18 cellular contexts compared by ENCODE assay signal in genomic region chr1:85836736-85837135, GRCh38.
"Had no signal": no experiment of that assay in that cellular context is flagged by ENCODE, and none has a peak within 500 bp of the region (broad histone marks: within the 10 kb centered on the region; RNA-seq: fewer than 3 reads in every experiment).

No MANE protein-coding gene starts in this region.

- H3K9me3 ChIP-seq: right atrium auricular region, sigmoid colon, testis, transverse colon had no signal

- H3K27me3 Mint-ChIP-seq: naive B cell; stimulated activated naive B cell treated with anti-CD40 and anti-IgM and Interleukin-4, amounts not matched to agents 10 μg/mL and 1 μg/mL and 100 μg/mL, for 72 hours; stimulated activated naive CD8-positive, alpha-beta T cell treated with anti-CD3 and anti-CD28 coated beads, Interleukin-15, amount 100 ng/mL, for 72 hours had no signal

- H3K27ac ChIP-seq: dorsolateral prefrontal cortex, right atrium auricular region, sigmoid colon, skin epidermis, testis, transverse colon had no signal

- H3K36me3 Mint-ChIP-seq: immature natural killer cell; naive B cell; stimulated activated naive B cell treated with anti-CD40 and anti-IgM and Interleukin-4, amounts not matched to agents 10 μg/mL and 1 μg/mL and 100 μg/mL, for 72 hours had no signal

- H3K4me3 Mint-ChIP-seq: immature natural killer cell; naive B cell; stimulated activated naive B cell treated with anti-CD40 and anti-IgM and Interleukin-4, amounts not matched to agents 10 μg/mL and 1 μg/mL and 100 μg/mL, for 72 hours; stimulated activated naive CD8-positive, alpha-beta T cell treated with anti-CD3 and anti-CD28 coated beads, Interleukin-15, amount 100 ng/mL, for 72 hours had no signal

- H3K27ac Mint-ChIP-seq: immature natural killer cell; stimulated activated naive B cell treated with anti-CD40 and anti-IgM and Interleukin-4, amounts not matched to agents 10 μg/mL and 1 μg/mL and 100 μg/mL, for 72 hours; stimulated activated naive CD8-positive, alpha-beta T cell treated with anti-CD3 and anti-CD28 coated beads, Interleukin-15, amount 100 ng/mL, for 72 hours had no signal

- ATAC-seq: esophagus mucosa; left colon; stimulated activated naive B cell treated with anti-CD40 and anti-IgM and Interleukin-4, amounts not matched to agents 10 μg/mL and 1 μg/mL and 100 μg/mL, for 72 hours; stimulated activated naive CD8-positive, alpha-beta T cell treated with anti-CD3 and anti-CD28 coated beads, Interleukin-15, amount 100 ng/mL, for 72 hours had no signal

- H3K36me3 ChIP-seq: right atrium auricular region, sigmoid colon, transverse colon had no signal

- DNase-seq: cortex of kidney; dorsolateral prefrontal cortex; effector CD8-positive, alpha-beta T cell; immature natural killer cell; left colon; mesendoderm; naive B cell; posterior cingulate gyrus; sigmoid colon; stimulated activated CD4-positive, alpha-beta T cell treated with anti-CD3 and anti-CD28 coated beads, Interleukin-2, amount 100 ng/mL, for 24 hours; stimulated activated CD4-positive, alpha-beta T cell treated with anti-CD3 and anti-CD28 coated beads, Interleukin-4, amount 100 ng/mL, for 4 hours; stimulated activated naive B cell treated with anti-CD40 and anti-IgM and Interleukin-4, amounts not matched to agents 10 μg/mL and 1 μg/mL and 100 μg/mL, for 72 hours; stimulated activated naive CD8-positive, alpha-beta T cell treated with anti-CD3 and anti-CD28 coated beads, Interleukin-15, amount 100 ng/mL, for 72 hours; testis; transverse colon had no signal

- H3K4me3 ChIP-seq: dorsolateral prefrontal cortex, right atrium auricular region, sigmoid colon, skin epidermis, testis, transverse colon had no signal

- H3K27me3 ChIP-seq: right atrium auricular region, sigmoid colon, testis, transverse colon had no signal

- H3K4me1 Mint-ChIP-seq: immature natural killer cell; stimulated activated naive CD8-positive, alpha-beta T cell treated with anti-CD3 and anti-CD28 coated beads, Interleukin-15, amount 100 ng/mL, for 72 hours had no signal

- H3K4me1 ChIP-seq: right atrium auricular region, sigmoid colon, testis, transverse colon had no signal
